ENCODE assay signal across 8 cellular contexts in the genomic region with DNA sequence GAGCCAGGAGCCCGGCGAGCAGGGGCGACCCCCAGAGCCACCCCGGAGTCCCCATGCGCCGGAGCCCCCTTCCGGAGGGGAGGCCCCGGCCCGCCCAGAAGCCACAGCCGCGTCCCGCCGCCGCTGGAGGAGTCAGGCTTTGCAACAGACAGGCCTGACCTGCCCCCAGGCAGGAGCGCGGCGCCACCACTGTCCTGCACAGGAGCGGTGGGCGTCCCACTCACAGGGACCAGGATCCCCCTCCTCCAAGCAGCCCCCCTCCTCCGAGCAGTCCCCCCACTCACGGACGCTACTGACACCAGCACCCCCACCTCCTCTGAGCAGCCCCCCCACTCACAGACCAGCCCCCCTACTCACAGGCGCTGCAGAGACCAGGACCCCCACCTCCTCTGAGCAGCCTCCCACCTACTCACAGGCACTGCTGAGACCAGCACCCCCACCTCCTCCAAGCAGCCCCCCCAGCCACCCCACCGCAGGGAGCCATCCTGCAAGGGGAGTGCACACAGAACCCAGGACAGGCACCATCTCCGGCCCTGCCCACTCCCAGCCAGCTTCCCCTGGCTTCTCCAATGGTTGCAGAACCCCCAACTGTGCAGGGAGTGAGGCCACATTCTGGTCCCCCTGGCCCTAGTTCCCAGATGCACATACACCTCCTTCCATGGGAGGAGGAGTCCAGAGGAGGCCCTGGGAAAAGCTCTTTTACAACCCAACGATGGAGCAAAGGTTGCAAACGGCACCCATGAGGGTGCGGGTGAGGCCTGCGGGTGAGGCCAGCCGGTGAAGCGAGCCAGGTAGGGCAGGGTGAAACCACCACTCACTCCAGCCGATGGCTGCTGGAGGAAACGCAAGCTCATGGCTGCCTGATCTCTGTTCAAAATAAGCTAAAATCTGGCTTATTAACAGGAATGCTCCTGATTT.
DNase-seq lines count a peak whose midpoint lies in the region; ATAC-seq and TF ChIP-seq lines count a peak whose summit lies in the region.

No MANE protein-coding gene starts in this region.

- DNase-seq in GM10266 (ENCODE audit: extremely low spot score): peak; percentile 69
- peak; percentile 76 for DNase-seq in activated CD4-positive, alpha-beta T cell treated with anti-CD3 and anti-CD28 coated beads for 36 hours
- DNase-seq in fibroblast of lung (ENCODE audit: low read depth in 2 of 2): no peak
- DNase-seq in neuronal stem cell (ENCODE audit: low spot score): no peak
- DNase-seq in NCI-H2029 treated with DMSO at 0.1 percent for 48 hours (lab: John Stamatoyannopoulos, UW): no peak
- no peak for DNase-seq in GOT3 (lab: John Stamatoyannopoulos, UW)

- no peaks in the 10 kb centered on the region for H3K9me3 Mint-ChIP-seq in activated CD4-positive, alpha-beta T cell treated with anti-CD3 and anti-CD28 coated beads for 36 hours (ENCODE audit: low read depth)

- H3K4me3 ChIP-seq in fibroblast of lung (replicated peaks in 1 of 4; ENCODE audit: control extremely low read depth in 1 of 4, insufficient read depth in 1 of 4, low read depth in 3 of 4, low read length in 4 of 4) (peak overlapping the region; percentile 20 to 70 (median 36)), neuronal stem cell (ENCODE audit: low read length in 2 of 2) (peak overlapping the region; percentile 79 to 84)

- peak overlapping the region; percentile 40 for H3K4me2 ChIP-seq in fibroblast of lung (ENCODE audit: extremely low read depth, insufficient read depth, low read length)
- H3K4me2 ChIP-seq in neuronal stem cell (ENCODE audit: insufficient read depth, low read length, poor library complexity, severe bottlenecking): peak overlapping the region; percentile 96

- no peak overlapping the region for H4K8ac ChIP-seq in neuronal stem cell (ENCODE audit: low read depth, low read length)

- H3K4me1 ChIP-seq in fibroblast of lung (ENCODE audit: control insufficient read depth, extremely low read depth, insufficient read depth, low read length): peaks cover 31% of the 10 kb centered on the region
- peaks cover 27 to 35% of the 10 kb centered on the region in 2 donors for H3K4me1 ChIP-seq in neuronal stem cell (ENCODE audit: control insufficient read depth in 2 of 2, insufficient read depth in 1 of 2, low read depth in 1 of 2, low read length in 2 of 2)

- H3K4me1 Mint-ChIP-seq in activated CD4-positive, alpha-beta T cell treated with anti-CD3 and anti-CD28 coated beads for 36 hours: peaks cover 40% of the 10 kb centered on the region

- no peak overlapping the region for H3K27ac ChIP-seq in fibroblast of lung (ENCODE audit: insufficient read depth, low read length)
- no peak overlapping the region for H3K27ac ChIP-seq in neuronal stem cell (replicated peaks; ENCODE audit: low read length)

- H2AFZ ChIP-seq in fibroblast of lung (ENCODE audit: low read length) (no peak overlapping the region), neuronal stem cell (ENCODE audit: low read length) (peak overlapping the region; percentile 93)

- H3K23ac ChIP-seq in neuronal stem cell (ENCODE audit: low read depth, low read length, poor library complexity): peak overlapping the region; percentile 50

- CTCF ChIA-PET in activated CD4-positive, alpha-beta T cell treated with anti-CD3 and anti-CD28 coated beads for 36 hours (lab: Charles Lee): interaction anchor here (0.5 to 1.6 kb wide), 3 partner anchors 13 to 255 kb away, joined by 3 to 6 read pairs (median 4); no protein-coding TSS in a partner anchor

- intact Hi-C loops in activated CD4-positive, alpha-beta T cell treated with anti-CD3 and anti-CD28 coated beads for 36 hours (cut with DNase I, micrococcal nuclease): loop anchor here in 1 of 2 experiments (2.0 to 5.0 kb wide), 2 partner anchors 71 to 517 kb away; partner anchors contain the start of gene SLC43A2

- no peaks in the 10 kb centered on the region for H4K20me1 ChIP-seq in fibroblast of lung (ENCODE audit: control insufficient read depth, extremely low read depth, insufficient read depth, low read length)

- H3K9me3 ChIP-seq in fibroblast of lung (ENCODE audit: control insufficient read depth, insufficient read depth, low read depth, low read length) (no peaks in the 10 kb centered on the region), neuronal stem cell (replicated peaks in 1 of 2; ENCODE audit: control insufficient read depth in 2 of 2, insufficient read depth in 1 of 2, low read depth in 1 of 2, low read length in 2 of 2) (peaks cover 0 to 3% of the 10 kb centered on the region in 2 donors)

- H3K27me3 ChIP-seq in fibroblast of lung (ENCODE audit: control insufficient read depth, insufficient read depth, low read length): no peaks in the 10 kb centered on the region
- H3K27me3 ChIP-seq in neuronal stem cell (ENCODE audit: control insufficient read depth in 3 of 3, insufficient read depth in 3 of 3, low read depth in 1 of 3, low read length in 3 of 3): no peaks in the 10 kb centered on the region

- peak overlapping the region; percentile 77 for H3K27ac Mint-ChIP-seq in activated CD4-positive, alpha-beta T cell treated with anti-CD3 and anti-CD28 coated beads for 36 hours

- H3K36me3 ChIP-seq in fibroblast of lung (ENCODE audit: control insufficient read depth, insufficient read depth, low read length): peaks cover 2% of the 10 kb centered on the region
- peaks cover 0 to 2% of the 10 kb centered on the region in 2 donors for H3K36me3 ChIP-seq in neuronal stem cell (replicated peaks in 1 of 2; ENCODE audit: control insufficient read depth in 2 of 2, insufficient read depth in 2 of 2, low read length in 2 of 2)

- H3K4ac ChIP-seq in neuronal stem cell (ENCODE audit: low read length): no peak overlapping the region

- no peak overlapping the region for H2BK12ac ChIP-seq in neuronal stem cell (ENCODE audit: low read length)

- peaks cover 6% of the 10 kb centered on the region for H3K79me1 ChIP-seq in neuronal stem cell (ENCODE audit: low read depth, low read length)

- peak overlapping the region; percentile 49 for H2BK15ac ChIP-seq in neuronal stem cell (ENCODE audit: low read length)

- H2BK120ac ChIP-seq in neuronal stem cell (ENCODE audit: low read depth, low read length): peak overlapping the region; percentile 31

- TF ChIP-seq CTCF in GM10266 (IDR thresholded peaks at IDR 0.05; ENCODE audit: control insufficient read depth, insufficient read depth, low read depth, missing control alignments) (no peak), fibroblast of lung (conservative IDR thresholded peaks at IDR 0.05 in 1 of 2, IDR thresholded peaks at IDR 0.05 in 1 of 2; ENCODE audit: low read depth in 1 of 2, low read length in 2 of 2) (no peak)

- no CpG with 5 or more reads among the region's 33 CpGs for WGBS in neuronal stem cell (ENCODE audit: extremely low coverage in 2 of 2, insufficient read length in 2 of 2, insufficient replicate concordance in 1 of 2), 2 donors

- peak overlapping the region; percentile 79 for H3K4me3 Mint-ChIP-seq in activated CD4-positive, alpha-beta T cell treated with anti-CD3 and anti-CD28 coated beads for 36 hours

- peak overlapping the region; percentile 97 for H3K18ac ChIP-seq in neuronal stem cell (ENCODE audit: low read length)

- POLR2A ChIA-PET in activated CD4-positive, alpha-beta T cell treated with anti-CD3 and anti-CD28 coated beads for 36 hours (lab: Charles Lee): interaction anchor here (0.7 kb wide), 1 partner anchor 429 kb away, joined by 3 read pairs; no protein-coding TSS in a partner anchor

- ATAC-seq in HG03342 (IDR thresholded peaks at IDR 0.05; ENCODE audit: unreplicated experiment): peak; percentile 26
- peak; percentile 54 for ATAC-seq in activated CD4-positive, alpha-beta T cell treated with anti-CD3 and anti-CD28 coated beads for 36 hours
- ATAC-seq in GM21825 (IDR thresholded peaks at IDR 0.05; ENCODE audit: unreplicated experiment): no peak

- peaks cover 7% of the 10 kb centered on the region for H3K36me3 Mint-ChIP-seq in activated CD4-positive, alpha-beta T cell treated with anti-CD3 and anti-CD28 coated beads for 36 hours (ENCODE audit: low read depth)

- peak overlapping the region; percentile 55 for H2BK5ac ChIP-seq in neuronal stem cell (ENCODE audit: low read length)

- peak overlapping the region; percentile 26 for H4K91ac ChIP-seq in neuronal stem cell (ENCODE audit: low read depth, low read length, poor library complexity)

- H3K27me3 Mint-ChIP-seq in activated CD4-positive, alpha-beta T cell treated with anti-CD3 and anti-CD28 coated beads for 36 hours: no peaks in the 10 kb centered on the region

- no peaks in the 10 kb centered on the region for H3K79me2 ChIP-seq in fibroblast of lung (ENCODE audit: control insufficient read depth, insufficient read depth, low read length)

- H2AK5ac ChIP-seq in neuronal stem cell (ENCODE audit: low read depth, low read length): peak overlapping the region; percentile 47

- H3K14ac ChIP-seq in neuronal stem cell (ENCODE audit: low read length): no peak overlapping the region

- H3K9ac ChIP-seq in fibroblast of lung (ENCODE audit: insufficient read depth, low read length) (peak overlapping the region; percentile 29), neuronal stem cell (ENCODE audit: low read depth, low read length, poor library complexity) (peak overlapping the region; percentile 86)

Comparison
In these comparisons a context has a peak if more than half of its experiments do, and no peak if none do; other contexts are left out.
1. DNase-seq: peak in GM10266 (single experiment) and activated CD4-positive, alpha-beta T cell treated with anti-CD3 and anti-CD28 coated beads for 36 hours (single experiment); none in fibroblast of lung (0 of 2), neuronal stem cell (single experiment), NCI-H2029 treated with DMSO at 0.1 percent for 48 hours (single experiment) and GOT3 (single experiment).